ENCODE assay signal across 17 cellular contexts in genomic region chr3:187039723-187040414, GRCh38.
A peak's percentile ranks its signal among the peaks of the same experiment; 100 is the strongest.
DNase-seq lines count a peak whose midpoint lies in the region; ATAC-seq, FAIRE-seq and TF ChIP-seq lines count a peak whose summit lies in the region.
"Had no signal": no experiment of that assay in that cellular context is flagged by ENCODE, and none has a peak within 500 bp of the region (broad histone marks: within the 10 kb centered on the region; RNA-seq: fewer than 3 reads in every experiment).

No MANE protein-coding gene starts in this region.

- H3K27me3 ChIP-seq in CD4-positive, alpha-beta T cell (ENCODE audit: control insufficient read depth, insufficient read depth, low read length) = no peaks in the 10 kb centered on the region
- H3K27me3 ChIP-seq in HepG2 (ENCODE audit: control insufficient read depth in 1 of 2, insufficient read depth in 2 of 2, low read length in 2 of 2) = no peaks in the 10 kb centered on the region; a peak in 1 of 5 replicates
- H3K27me3 ChIP-seq in gastrocnemius medialis = no peaks in the 10 kb centered on the region
- H3K27me3 ChIP-seq: breast epithelium, neural progenitor cell had no signal

- H2AFZ ChIP-seq in HepG2 (ENCODE audit: low read length) = no peak overlapping the region
- H2AFZ ChIP-seq: neural progenitor cell had no signal

- WGBS in HepG2 (ENCODE audit: low lambda C conversion rate) = 8% methylated on average over 3 of the region's 6 CpGs

- DNase-seq in CD4-positive, alpha-beta T cell = no peak
- peak; percentile 50 for DNase-seq in GM12865 (ENCODE audit: low read depth)
- DNase-seq in T-helper 17 cell = no peak
- peak; percentile 61 for DNase-seq in HepG2 (ENCODE audit: low spot score)
- DNase-seq in gastrocnemius medialis = no peak
- no peak for DNase-seq in activated gamma-delta T cell (lab: John Stamatoyannopoulos, UW)
- no peak for DNase-seq in activated CD8-positive, alpha-beta memory T cell treated with anti-CD3 and anti-CD28 coated beads for 24 hours
- DNase-seq in RPMI8226 = no peak
- DNase-seq: activated T-cell treated with anti-CD3 and anti-CD28 coated beads, Interleukin-2, amount 50 U/mL, for 48 hours; COR-L47; NCI-H1105 treated with DMSO at 0.1 percent for 48 hours; NCI-H526; SHP77 treated with DMSO at 0.1 percent for 48 hours had no signal

- peak overlapping the region; percentile 93 for H3K27ac Mint-ChIP-seq in CD4-positive, alpha-beta T cell
- H3K27ac Mint-ChIP-seq in T-helper 17 cell = peak overlapping the region; percentile 84
- H3K27ac Mint-ChIP-seq: neural progenitor cell, type B pancreatic cell had no signal

- TF ChIP-seq POLR2A in HepG2 (IDR thresholded peaks at IDR 0.05; ENCODE audit: insufficient read depth in 1 of 2, low read depth in 2 of 2, low read length in 2 of 2) = peak; percentile 46 to 78; a peak in 3 of 4 replicates
- TF ChIP-seq POLR2A in gastrocnemius medialis (IDR thresholded peaks at IDR 0.05) = no peak

- no TSS peak for BruUV-seq in HepG2 (replicated peaks; lab: Mats Ljungman, UMichigan)

- H3K4me2 ChIP-seq in HepG2 (ENCODE audit: low read depth, low read length) = peak overlapping the region; percentile 100
- H3K4me2 ChIP-seq: neural progenitor cell had no signal

- H3K36me3 ChIP-seq in HepG2 (replicated peaks in 1 of 2; ENCODE audit: control insufficient read depth in 1 of 2, insufficient read depth in 2 of 2, low read length in 2 of 2) (peaks cover 8 to 16% of the 10 kb centered on the region in 2 experiments), gastrocnemius medialis (no peaks in the 10 kb centered on the region)
- H3K36me3 ChIP-seq: breast epithelium, neural progenitor cell had no signal

- peaks cover 61% of the 10 kb centered on the region for H3K4me1 ChIP-seq in HepG2 (ENCODE audit: insufficient read depth, low read length)
- H3K4me1 ChIP-seq in gastrocnemius medialis = peaks cover 0 to 19% of the 10 kb centered on the region in 2 donors
- H3K4me1 ChIP-seq: breast epithelium, neural progenitor cell had no signal

- H3K9me3 Mint-ChIP-seq in CD4-positive, alpha-beta T cell = peaks cover 8% of the 10 kb centered on the region
- H3K9me3 Mint-ChIP-seq: type B pancreatic cell had no signal

- POLR2A ChIA-PET in CD4-positive, alpha-beta T cell (lab: Charles Lee) = interaction anchor here (1.5 to 12.6 kb wide), 3 partner anchors 11 to 257 kb away, joined by 5 to 180 read pairs (median 7); partner anchors contain the start of gene EIF4A2
- POLR2A ChIA-PET in HepG2 (lab: Yijun Ruan, JAX) = interaction anchor here (0.7 to 4.8 kb wide), 29 partner anchors 9 to 943 kb away, joined by 3 to 57 read pairs (median 6); partner anchors contain the start of gene ST6GAL1

- H3K27ac ChIP-seq in CD4-positive, alpha-beta T cell (ENCODE audit: low read depth, low read length) = peak overlapping the region; percentile 84
- H3K27ac ChIP-seq in HepG2 (ENCODE audit: extremely low read length, insufficient read depth, low read length) (peak overlapping the region; percentile 99), gastrocnemius medialis (no peak overlapping the region)
- H3K27ac ChIP-seq: neural progenitor cell had no signal

- H3K4me3 Mint-ChIP-seq in CD4-positive, alpha-beta T cell = no peak overlapping the region
- H3K4me3 Mint-ChIP-seq in T-helper 17 cell = no peak overlapping the region
- H3K4me3 Mint-ChIP-seq: neural progenitor cell, type B pancreatic cell had no signal

- CTCF ChIA-PET in CD4-positive, alpha-beta T cell (lab: Charles Lee) = interaction anchor here (0.6 to 4.6 kb wide), 4 partner anchors 9 to 100 kb away, joined by 3 to 17 read pairs (median 4); partner anchors contain the start of gene RPL39L
- CTCF ChIA-PET in HepG2 (lab: Yijun Ruan, JAX; ENCODE audit: low intra/inter-chr PET ratio, low total read pairs) = interaction anchor here (0.9 kb wide), 1 partner anchor 191 kb away, joined by 3 read pairs; no protein-coding TSS in a partner anchor

- H3K79me2 ChIP-seq in HepG2 (ENCODE audit: insufficient read depth, low read length) = peaks cover 62% of the 10 kb centered on the region

- TF ChIP-seq EP300 in HepG2 (IDR thresholded peaks at IDR 0.05; ENCODE audit: low read depth in 2 of 2, low read length in 2 of 2) (no peak), HepG2 (CRISPR knock-in tag; IDR thresholded peaks at IDR 0.05; ENCODE audit: borderline replicate concordance) (no peak)

- peaks cover 6% of the 10 kb centered on the region for H3K9me3 ChIP-seq in CD4-positive, alpha-beta T cell (ENCODE audit: control insufficient read depth, low read length)
- H3K9me3 ChIP-seq in T-helper 17 cell (ENCODE audit: control insufficient read depth, low read length, poor library complexity, severe bottlenecking) (no peaks in the 10 kb centered on the region), HepG2 (ENCODE audit: low read length) (0 out of 2 replicates have a peak, but pooled peaks cover 5% of the 10 kb centered on the region), gastrocnemius medialis (no peaks in the 10 kb centered on the region)

- H3K36me3 Mint-ChIP-seq in CD4-positive, alpha-beta T cell (ENCODE audit: low read depth) = peaks cover 85% of the 10 kb centered on the region
- H3K36me3 Mint-ChIP-seq in T-helper 17 cell (ENCODE audit: low read depth) = peaks cover 15% of the 10 kb centered on the region

- no peak for ATAC-seq in CD4-positive, alpha-beta T cell (ENCODE audit: poor library complexity)
- ATAC-seq in T-helper 17 cell (peak; percentile 27), HepG2 (peak; percentile 22), gastrocnemius medialis (no peak)

- no peak for TF ChIP-seq CTCF in CD4-positive, alpha-beta T cell (IDR thresholded peaks at IDR 0.05)
- TF ChIP-seq CTCF in GM12865 (IDR thresholded peaks at IDR 0.05; ENCODE audit: insufficient read depth, low read depth, low read length, missing control alignments) (no peak), HepG2 (CRISPR knock-in tag; IDR thresholded peaks at IDR 0.05) (no peak), gastrocnemius medialis (IDR thresholded peaks at IDR 0.05 in 4 of 5, conservative IDR thresholded peaks at IDR 0.05 in 1 of 5) (no peak)

- peak overlapping the region; percentile 86 for H3K9ac ChIP-seq in HepG2 (ENCODE audit: insufficient read depth, low read depth, low read length)
- H3K9ac ChIP-seq: neural progenitor cell had no signal

- H4K20me1 ChIP-seq in HepG2 (ENCODE audit: insufficient read depth, low read length) = no peaks in the 10 kb centered on the region

- in situ Hi-C loops in HepG2 (cut with HindIII; ENCODE audit: extremely low pct_ligation_motif_present, low pct_unique_long_range_greater_than_20kb) (no loop called here), gastrocnemius medialis (cut with MboI; ENCODE audit: low sequenced_read_pairs in 4 of 4) (no loop called here)

- H3K27me3 Mint-ChIP-seq in CD4-positive, alpha-beta T cell = no peaks in the 10 kb centered on the region
- no peaks in the 10 kb centered on the region for H3K27me3 Mint-ChIP-seq in T-helper 17 cell
- H3K27me3 Mint-ChIP-seq: type B pancreatic cell had no signal

- TF ChIP-seq RAD21 in HepG2 (CRISPR knock-in tag; IDR thresholded peaks at IDR 0.05) = no peak

- FAIRE-seq in HepG2 (lab: Jason Lieb, UNC) = no peak

- H3K4me3 ChIP-seq in GM12865 (ENCODE audit: low read depth, low read length) = no peak overlapping the region
- H3K4me3 ChIP-seq in HepG2 (replicated peaks in 1 of 3; ENCODE audit: insufficient read depth in 1 of 3, low read depth in 2 of 3, low read length in 3 of 3) = peak overlapping the region; percentile 67 to 82 (median 81)
- H3K4me3 ChIP-seq in gastrocnemius medialis = no peak overlapping the region
- H3K4me3 ChIP-seq: breast epithelium, neural progenitor cell, skin epidermis had no signal

- peaks cover 79% of the 10 kb centered on the region for H3K4me1 Mint-ChIP-seq in CD4-positive, alpha-beta T cell (ENCODE audit: low read depth)
- H3K4me1 Mint-ChIP-seq in T-helper 17 cell = peaks cover 41% of the 10 kb centered on the region
- H3K4me1 Mint-ChIP-seq: neural progenitor cell had no signal

- intact Hi-C loops in CD4-positive, alpha-beta T cell (cut with DNase I, micrococcal nuclease) = loop anchor here in 1 of 2 experiments (5.0 kb wide), 1 partner anchor 38 kb away; no protein-coding TSS in a partner anchor
- intact Hi-C loops in HepG2 (cut with micrococcal nuclease; ENCODE audit: unreplicated experiment) (loop anchor here (1.0 to 5.0 kb wide), 4 partner anchors 23 to 108 kb away; partner anchors contain the start of gene ST6GAL1), gastrocnemius medialis (cut with DNase I; ENCODE audit: low total_unique reads) (no loop called here)

Comparison
In these comparisons a context has a peak if more than half of its experiments do, and no peak if none do; other contexts are left out.
1. ATAC-seq: peak in T-helper 17 cell (single experiment) and HepG2 (single experiment); none in CD4-positive, alpha-beta T cell (single experiment) and gastrocnemius medialis (0 of 2).
2. DNase-seq: peak in GM12865 (single experiment) and HepG2 (single experiment); none in CD4-positive, alpha-beta T cell (0 of 10), T-helper 17 cell (0 of 3), gastrocnemius medialis (0 of 2), activated gamma-delta T cell (single experiment), activated CD8-positive, alpha-beta memory T cell treated with anti-CD3 and anti-CD28 coated beads for 24 hours (single experiment) and RPMI8226 (single experiment).
3. H3K27ac ChIP-seq: peak in CD4-positive, alpha-beta T cell (single experiment) and HepG2 (single experiment); none in gastrocnemius medialis (0 of 4).
4. H3K4me3 ChIP-seq: peak in HepG2 (3 of 3); none in GM12865 (single experiment) and gastrocnemius medialis (0 of 4).
5. POLR2A ChIP-seq: peak in HepG2 (2 of 2); none in gastrocnemius medialis (0 of 2).